ENCODE assay signal across 12 cellular contexts in the genomic region with DNA sequence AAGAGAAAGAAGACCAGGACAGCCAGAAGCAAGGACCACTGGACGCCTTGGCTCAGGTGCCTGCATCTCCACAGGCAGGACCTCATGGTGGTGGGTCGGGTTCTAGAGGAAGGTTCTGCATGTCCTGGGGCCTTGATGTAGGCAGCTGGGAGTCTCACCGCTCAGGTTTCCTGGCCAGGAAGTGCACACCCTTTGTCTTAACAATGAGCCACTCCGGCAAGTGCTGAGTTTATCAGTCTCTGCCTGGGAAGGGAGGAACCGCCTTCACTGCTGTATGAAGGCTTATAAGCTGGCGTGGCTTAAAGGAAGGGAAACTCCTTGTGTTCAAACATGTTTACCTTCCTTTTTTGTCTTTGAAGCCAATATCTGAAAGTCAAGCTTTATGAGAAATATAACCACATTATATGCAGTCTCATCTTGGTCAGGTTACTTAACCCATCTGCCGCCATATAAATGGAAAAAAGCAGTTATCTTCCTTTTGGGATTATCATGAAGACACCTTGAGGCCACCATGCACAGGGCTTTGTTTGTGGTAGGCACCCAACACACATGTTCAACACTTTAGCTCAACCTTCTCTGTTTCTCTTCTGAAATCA. TPM values are rescaled to one million over a fixed set of nuclear protein-coding genes. Genes with fewer than 3 reads are reported as not detected.
DNase-seq lines count a peak whose midpoint lies in the region; ATAC-seq, FAIRE-seq and TF ChIP-seq lines count a peak whose summit lies in the region.
"Had no signal": no experiment of that assay in that cellular context is flagged by ENCODE, and none has a peak within 500 bp of the region (broad histone marks: within the 10 kb centered on the region; RNA-seq: fewer than 3 reads in every experiment).

A gene with protein sequence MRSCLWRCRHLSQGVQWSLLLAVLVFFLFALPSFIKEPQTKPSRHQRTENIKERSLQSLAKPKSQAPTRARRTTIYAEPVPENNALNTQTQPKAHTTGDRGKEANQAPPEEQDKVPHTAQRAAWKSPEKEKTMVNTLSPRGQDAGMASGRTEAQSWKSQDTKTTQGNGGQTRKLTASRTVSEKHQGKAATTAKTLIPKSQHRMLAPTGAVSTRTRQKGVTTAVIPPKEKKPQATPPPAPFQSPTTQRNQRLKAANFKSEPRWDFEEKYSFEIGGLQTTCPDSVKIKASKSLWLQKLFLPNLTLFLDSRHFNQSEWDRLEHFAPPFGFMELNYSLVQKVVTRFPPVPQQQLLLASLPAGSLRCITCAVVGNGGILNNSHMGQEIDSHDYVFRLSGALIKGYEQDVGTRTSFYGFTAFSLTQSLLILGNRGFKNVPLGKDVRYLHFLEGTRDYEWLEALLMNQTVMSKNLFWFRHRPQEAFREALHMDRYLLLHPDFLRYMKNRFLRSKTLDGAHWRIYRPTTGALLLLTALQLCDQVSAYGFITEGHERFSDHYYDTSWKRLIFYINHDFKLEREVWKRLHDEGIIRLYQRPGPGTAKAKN (minus strand): TSS at position 205 of the 596 bp plus-strand sequence. CDS start 119 bp downstream, at position 86.

- H3K27ac ChIP-seq in keratinocyte (ENCODE audit: control insufficient read depth, insufficient read depth, low read length), result no peak within 1 kb of the TSS
- H3K27ac ChIP-seq in testis, result peak within 1 kb of the TSS in 1 of 2 donors; percentile 60
- H3K27ac ChIP-seq in SJCRH30, result no peak within 1 kb of the TSS
- H3K27ac ChIP-seq: cardiac muscle cell had no signal

- H3K36me3 ChIP-seq in keratinocyte (ENCODE audit: control insufficient read depth in 2 of 2, extremely low read depth in 1 of 2, insufficient read depth in 2 of 2, low read length in 2 of 2) (no peaks in the 10 kb centered on the region), testis (ENCODE audit: low read depth, missing control alignments) (no peaks in the 10 kb centered on the region), SJCRH30 (no peaks in the 10 kb centered on the region)
- H3K36me3 ChIP-seq: cardiac muscle cell had no signal

- H4K20me1 ChIP-seq in keratinocyte (ENCODE audit: control insufficient read depth, extremely low read depth, insufficient read depth, low read length), result no peaks in the 10 kb centered on the region

- TF ChIP-seq CTCF in activated CD8-positive, alpha-beta T cell treated with anti-CD3 and anti-CD28 coated beads for 36 hours (IDR thresholded peaks at IDR 0.05), result no peak
- TF ChIP-seq CTCF in keratinocyte (optimal IDR thresholded peaks at IDR 0.05 in 1 of 3, IDR thresholded peaks at IDR 0.05 in 1 of 3, conservative IDR thresholded peaks at IDR 0.05 in 1 of 3; ENCODE audit: extremely low read depth in 1 of 3, insufficient read depth in 2 of 3, low read length in 3 of 3) (no peak), testis (IDR thresholded peaks at IDR 0.05) (no peak)

- POLR2A ChIA-PET in activated CD8-positive, alpha-beta T cell treated with anti-CD3 and anti-CD28 coated beads, Interleukin-2, amount 10 ng/mL, durations not matched to agents 7 days and 5 days (lab: Charles Lee), result no interaction called here
- POLR2A ChIA-PET in activated CD8-positive, alpha-beta T cell treated with anti-CD3 and anti-CD28 coated beads for 36 hours (lab: Charles Lee), result interaction anchor here (0.7 kb wide), 1 partner anchor 289 kb away, joined by 4 read pairs; no protein-coding TSS in a partner anchor

- FAIRE-seq in keratinocyte (lab: Jason Lieb, UNC), result peak; percentile 46

- H3K9me1 ChIP-seq in keratinocyte (ENCODE audit: control insufficient read depth, extremely low read depth, insufficient read depth, low read length), result no peaks in the 10 kb centered on the region

- TF ChIP-seq POLR2A in testis (IDR thresholded peaks at IDR 0.05), result no peak

- dilution Hi-C loops in keratinocyte (cut with MboI; ENCODE audit: extremely low pct_ligation_motif_present, low sequenced_read_pairs), result no loop called here

- H3K9ac ChIP-seq in keratinocyte (ENCODE audit: control insufficient read depth, extremely low read depth, insufficient read depth, low read length), result no peak within 1 kb of the TSS

- DNase-seq in activated CD8-positive, alpha-beta T cell treated with anti-CD3 and anti-CD28 coated beads, Interleukin-2, amount 10 ng/mL, durations not matched to agents 7 days and 5 days, result no peak
- DNase-seq in activated CD8-positive, alpha-beta T cell treated with anti-CD3 and anti-CD28 coated beads for 36 hours, result no peak
- DNase-seq in keratinocyte (ENCODE audit: low read depth, low spot score) (no peak), testis (peak; percentile 67), SJCRH30 (no peak), nucleus accumbens (lab: John Stamatoyannopoulos, UW) (no peak)
- DNase-seq: NCI-H1930 had no signal

- H3K27me3 Mint-ChIP-seq in activated CD8-positive, alpha-beta T cell treated with anti-CD3 and anti-CD28 coated beads, Interleukin-2, amount 10 ng/mL, durations not matched to agents 7 days and 5 days (ENCODE audit: low read depth), result peaks cover 11% of the 10 kb centered on the region
- no peaks in the 10 kb centered on the region for H3K27me3 Mint-ChIP-seq in activated CD8-positive, alpha-beta T cell treated with anti-CD3 and anti-CD28 coated beads for 36 hours
- no peaks in the 10 kb centered on the region for H3K27me3 Mint-ChIP-seq in activated T-helper 17 cell treated with anti-CD3 and anti-CD28 coated beads, Interleukin-2, amount 50 U/mL, for 72 hours

- no peak within 1 kb of the TSS for H3K4me3 ChIP-seq in keratinocyte (ENCODE audit: control insufficient read depth in 2 of 3, extremely low read depth in 1 of 3, insufficient read depth in 2 of 3, low read depth in 1 of 3, low read length in 3 of 3)
- H3K4me3 ChIP-seq in testis, result no peak within 1 kb of the TSS
- no peak within 1 kb of the TSS for H3K4me3 ChIP-seq in SJCRH30
- H3K4me3 ChIP-seq: cardiac muscle cell had no signal

- H3K4me1 ChIP-seq in keratinocyte (ENCODE audit: control insufficient read depth, extremely low read depth, insufficient read depth, low read length) (peaks cover 12% of the 10 kb centered on the region), testis (peaks cover 6% of the 10 kb centered on the region), SJCRH30 (peaks cover 11% of the 10 kb centered on the region)

- peak within 1 kb of the TSS; percentile 9 for H3K4me2 ChIP-seq in keratinocyte (ENCODE audit: control insufficient read depth, extremely low read depth, insufficient read depth, low read depth, low read length)

- H2AFZ ChIP-seq in keratinocyte (ENCODE audit: control insufficient read depth, low read length), result peak within 1 kb of the TSS; percentile 34

- 66 to 75% methylated on average over 7 of the region's 7 CpGs for WGBS in testis, 2 donors

- H3K27me3 ChIP-seq in keratinocyte (ENCODE audit: control insufficient read depth, extremely low read depth, insufficient read depth, low read length) (no peaks in the 10 kb centered on the region), testis (no peaks in the 10 kb centered on the region), SJCRH30 (no peaks in the 10 kb centered on the region)
- H3K27me3 ChIP-seq: cardiac muscle cell had no signal

- peak; percentile 64 for ATAC-seq in activated CD8-positive, alpha-beta T cell treated with anti-CD3 and anti-CD28 coated beads, Interleukin-2, amount 10 ng/mL, durations not matched to agents 7 days and 5 days
- no peak for ATAC-seq in activated CD8-positive, alpha-beta T cell treated with anti-CD3 and anti-CD28 coated beads for 36 hours
- ATAC-seq in activated T-helper 17 cell treated with anti-CD3 and anti-CD28 coated beads, Interleukin-2, amount 50 U/mL, for 72 hours (replicated peaks), result peak; percentile 51
- ATAC-seq in GM21367 (IDR thresholded peaks at IDR 0.05; ENCODE audit: unreplicated experiment), result no peak

- H3K9me3 ChIP-seq in keratinocyte (ENCODE audit: control insufficient read depth, low read depth, low read length) (no peaks in the 10 kb centered on the region), testis (no peaks in the 10 kb centered on the region), SJCRH30 (replicated peaks) (peaks cover 3% of the 10 kb centered on the region; the same call in 1 of the 2 replicates)

- H3K79me2 ChIP-seq in keratinocyte (ENCODE audit: control insufficient read depth, insufficient read depth, low read length), result no peaks in the 10 kb centered on the region

- H3K4me1 Mint-ChIP-seq in activated CD8-positive, alpha-beta T cell treated with anti-CD3 and anti-CD28 coated beads, Interleukin-2, amount 10 ng/mL, durations not matched to agents 7 days and 5 days (ENCODE audit: low read depth), result peaks cover 9% of the 10 kb centered on the region
- H3K4me1 Mint-ChIP-seq in activated CD8-positive, alpha-beta T cell treated with anti-CD3 and anti-CD28 coated beads for 36 hours (ENCODE audit: low read depth), result peaks cover 10% of the 10 kb centered on the region
- peaks cover 13% of the 10 kb centered on the region for H3K4me1 Mint-ChIP-seq in activated T-helper 17 cell treated with anti-CD3 and anti-CD28 coated beads, Interleukin-2, amount 50 U/mL, for 72 hours

- CTCF ChIA-PET in activated CD8-positive, alpha-beta T cell treated with anti-CD3 and anti-CD28 coated beads, Interleukin-2, amount 10 ng/mL, durations not matched to agents 7 days and 5 days (lab: Charles Lee), result interaction anchor here (1.2 to 2.2 kb wide), 3 partner anchors 19 to 86 kb away, joined by 3 to 7 read pairs (median 4); no protein-coding TSS in a partner anchor
- CTCF ChIA-PET in activated CD8-positive, alpha-beta T cell treated with anti-CD3 and anti-CD28 coated beads for 36 hours (lab: Charles Lee), result interaction anchor here (0.9 to 2.7 kb wide), 3 partner anchors 20 to 120 kb away, joined by 3 to 18 read pairs (median 4); no protein-coding TSS in a partner anchor

- H3K27ac Mint-ChIP-seq in activated CD8-positive, alpha-beta T cell treated with anti-CD3 and anti-CD28 coated beads, Interleukin-2, amount 10 ng/mL, durations not matched to agents 7 days and 5 days, result no peak within 1 kb of the TSS
- H3K27ac Mint-ChIP-seq in activated CD8-positive, alpha-beta T cell treated with anti-CD3 and anti-CD28 coated beads for 36 hours, result no peak within 1 kb of the TSS
- H3K27ac Mint-ChIP-seq in activated T-helper 17 cell treated with anti-CD3 and anti-CD28 coated beads, Interleukin-2, amount 50 U/mL, for 72 hours, result peak within 1 kb of the TSS; percentile 12

- H3K36me3 Mint-ChIP-seq in activated CD8-positive, alpha-beta T cell treated with anti-CD3 and anti-CD28 coated beads, Interleukin-2, amount 10 ng/mL, durations not matched to agents 7 days and 5 days (ENCODE audit: low read depth), result peaks cover 3% of the 10 kb centered on the region
- H3K36me3 Mint-ChIP-seq in activated CD8-positive, alpha-beta T cell treated with anti-CD3 and anti-CD28 coated beads for 36 hours (ENCODE audit: low read depth), result peaks cover 1% of the 10 kb centered on the region
- no peaks in the 10 kb centered on the region for H3K36me3 Mint-ChIP-seq in activated T-helper 17 cell treated with anti-CD3 and anti-CD28 coated beads, Interleukin-2, amount 50 U/mL, for 72 hours (ENCODE audit: low read depth)

- no peak within 1 kb of the TSS for H3K4me3 Mint-ChIP-seq in activated CD8-positive, alpha-beta T cell treated with anti-CD3 and anti-CD28 coated beads, Interleukin-2, amount 10 ng/mL, durations not matched to agents 7 days and 5 days
- no peak within 1 kb of the TSS for H3K4me3 Mint-ChIP-seq in activated CD8-positive, alpha-beta T cell treated with anti-CD3 and anti-CD28 coated beads for 36 hours
- peak within 1 kb of the TSS; percentile 48 for H3K4me3 Mint-ChIP-seq in activated T-helper 17 cell treated with anti-CD3 and anti-CD28 coated beads, Interleukin-2, amount 50 U/mL, for 72 hours

- intact Hi-C loops in activated CD8-positive, alpha-beta T cell treated with anti-CD3 and anti-CD28 coated beads for 36 hours (cut with micrococcal nuclease), result no loop called here
- intact Hi-C loops in testis (cut with DNase I; ENCODE audit: low total_unique reads), result no loop called here

- peaks cover 11% of the 10 kb centered on the region for H3K9me3 Mint-ChIP-seq in activated CD8-positive, alpha-beta T cell treated with anti-CD3 and anti-CD28 coated beads, Interleukin-2, amount 10 ng/mL, durations not matched to agents 7 days and 5 days (ENCODE audit: insufficient read depth)
- peaks cover 6% of the 10 kb centered on the region for H3K9me3 Mint-ChIP-seq in activated CD8-positive, alpha-beta T cell treated with anti-CD3 and anti-CD28 coated beads for 36 hours
- no peaks in the 10 kb centered on the region for H3K9me3 Mint-ChIP-seq in activated T-helper 17 cell treated with anti-CD3 and anti-CD28 coated beads, Interleukin-2, amount 50 U/mL, for 72 hours

RNA-seq across cellular contexts. Expression of the gene that starts here (rescaled TPM):
- not detected for total RNA-seq in activated CD8-positive, alpha-beta T cell treated with anti-CD3 and anti-CD28 coated beads, Interleukin-2, amount 10 ng/mL, durations not matched to agents 7 days and 5 days
- total RNA-seq in activated CD8-positive, alpha-beta T cell treated with anti-CD3 and anti-CD28 coated beads for 36 hours, result not detected
- total RNA-seq in activated T-helper 17 cell treated with anti-CD3 and anti-CD28 coated beads, Interleukin-2, amount 50 U/mL, for 72 hours, result 1 to 10 TPM; 1.4 to 2.5 TPM
- 0.28 to 0.84 TPM (median 0.46 TPM) in 3 replicates for polyA plus RNA-seq in keratinocyte
- 0.29 TPM for polyA plus RNA-seq in keratinocyte (2011; ENCODE audit: low read depth)
- polyA plus RNA-seq in keratinocyte (2011; cell fraction: cytosol; rRNA removed), result 0.16 and 0.41 TPM in 2 replicates
- polyA plus RNA-seq in keratinocyte (2011; cell fraction: nucleus; rRNA removed), result 0.44 and 0.76 TPM in 2 replicates
- 0.32 and 0.45 TPM in 2 replicates for polyA plus RNA-seq in keratinocyte (2012; ENCODE audit: low replicate concordance)
- 0.33 to 0.86 TPM (median 0.36 TPM) in 3 replicates for polyA minus RNA-seq in keratinocyte
- polyA minus RNA-seq in keratinocyte (2011; cell fraction: cytosol; rRNA and poly(A)+ RNA removed), result not detected
- 0.63 and 1.1 TPM in 2 replicates for polyA minus RNA-seq in keratinocyte (2011; cell fraction: nucleus; rRNA and poly(A)+ RNA removed)
- total RNA-seq in testis, result 10 to 100 TPM; 20.1 to 20.6 TPM
- polyA plus RNA-seq in testis (ENCODE audit: insufficient read depth, low read depth, low replicate concordance), result 11.9 TPM
- total RNA-seq in SJCRH30 (2014; rRNA removed; shearing (Covaris generic)), result not detected in 2 replicates
- total RNA-seq: A673, cardiac muscle cell, kidney epithelial cell had no signal
- polyA plus RNA-seq: cardiac muscle cell had no signal

Comparison
In these comparisons a context has a peak if more than half of its experiments do, and no peak if none do; other contexts are left out.
1. RNA of the gene that starts here (total RNA-seq): 20.1 to 20.6 TPM in testis; 1.4 to 2.5 TPM in activated T-helper 17 cell treated with anti-CD3 and anti-CD28 coated beads, Interleukin-2, amount 50 U/mL, for 72 hours, not detected in activated CD8-positive, alpha-beta T cell treated with anti-CD3 and anti-CD28 coated beads, Interleukin-2, amount 10 ng/mL, durations not matched to agents 7 days and 5 days, not detected in activated CD8-positive, alpha-beta T cell treated with anti-CD3 and anti-CD28 coated beads for 36 hours and not detected in SJCRH30; every median in the first group is over 4 times any median in the second.
2. Peak in ATAC-seq in activated CD8-positive, alpha-beta T cell treated with anti-CD3 and anti-CD28 coated beads, Interleukin-2, amount 10 ng/mL, durations not matched to agents 7 days and 5 days; RNA of the gene not detected or under 1 TPM.